1 cellular context compared by ENCODE assay signal in the genomic region with DNA sequence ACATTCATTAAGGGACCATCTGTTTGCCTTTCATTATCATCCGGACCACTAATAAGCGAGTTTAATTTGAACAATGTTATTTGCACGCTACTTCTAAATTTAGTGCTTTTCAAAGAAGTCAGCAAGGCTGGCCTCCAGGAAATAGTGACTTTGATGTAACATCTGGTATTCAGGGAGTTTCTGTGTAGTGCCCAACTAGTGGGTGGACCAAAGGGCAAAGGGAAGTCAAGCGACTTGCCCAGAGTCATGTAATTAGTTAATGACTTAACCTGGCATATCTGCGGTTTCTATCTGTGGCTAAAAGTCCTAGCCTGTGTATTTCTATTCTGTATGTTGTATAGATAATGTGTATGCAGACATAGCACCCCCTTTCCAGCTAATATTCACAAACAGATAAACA.
TF ChIP-seq lines count a peak whose summit lies in the region.

No MANE protein-coding gene starts in this region.

TF ChIP-seq in endothelial cell of umbilical vein, 7 proteins besides CTCF, POLR2A, EP300 and RAD21:
- TF ChIP-seq MAX (IDR thresholded peaks at IDR 0.05; ENCODE audit: insufficient read depth, insufficient read length) (no peak), GATA2 (IDR thresholded peaks at IDR 0.05; ENCODE audit: insufficient read depth, insufficient read length, low read depth, low read length) (no peak)
